Comparison of ENCODE assay signal across 17 cellular contexts in the genomic region with DNA sequence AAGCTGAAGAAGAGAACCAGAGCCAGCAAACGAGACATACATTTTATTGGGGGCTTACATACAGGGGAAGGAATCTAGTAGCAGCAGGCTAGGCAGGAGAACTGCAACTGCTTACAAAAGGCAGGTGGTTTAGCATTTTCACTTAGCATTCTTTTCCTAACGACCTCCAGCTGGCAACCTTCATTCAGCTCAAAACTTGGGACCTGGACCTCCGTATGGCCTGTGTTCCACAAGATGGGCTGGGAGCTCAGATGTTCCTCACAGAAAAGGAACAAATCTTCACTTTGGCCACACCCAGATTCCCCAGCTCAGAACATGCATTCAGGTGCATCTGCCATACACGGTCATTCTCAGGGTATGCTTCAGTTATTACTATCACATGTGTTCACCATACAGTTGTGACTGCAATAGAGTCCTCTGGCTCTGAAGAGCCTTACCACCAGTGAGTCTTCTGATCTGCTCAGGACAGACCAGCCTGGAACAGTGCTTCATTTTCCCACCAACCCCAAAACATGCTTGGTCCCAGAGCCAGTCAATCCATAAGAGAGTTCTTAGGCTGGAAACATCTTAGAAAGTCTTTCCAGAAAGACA. TPM values are rescaled to one million over a fixed set of nuclear protein-coding genes. Genes with fewer than 3 reads are reported as not detected.
A peak's percentile ranks its signal among the peaks of the same experiment; 100 is the strongest.
DNase-seq lines count a peak whose midpoint lies in the region; ATAC-seq lines count a peak whose summit lies in the region.
"Had no signal": no experiment of that assay in that cellular context is flagged by ENCODE, and none has a peak within 500 bp of the region (broad histone marks: within the 10 kb centered on the region; RNA-seq: fewer than 3 reads in every experiment).

No MANE protein-coding gene starts in this region.

- intact Hi-C loops in sciatic nerve (cut with DNase I) (no loop called here), cardiac septum (cut with DNase I) (no loop called here)

- H3K36me3 Mint-ChIP-seq in activated T-helper 17 cell treated with anti-CD3 and anti-CD28 coated beads, Interleukin-2, amount 50 U/mL, for 72 hours (ENCODE audit: low read depth): no peaks in the 10 kb centered on the region
- H3K36me3 Mint-ChIP-seq: activated naive CD8-positive, alpha-beta T cell treated with anti-CD3 and anti-CD28 coated beads, Interleukin-2, amount 10 ng/mL, durations not matched to agents 7 days and 5 days; CD8-positive, alpha-beta memory T cell had no signal

- peak; percentile 45 for ATAC-seq in GM18502 (IDR thresholded peaks at IDR 0.05; ENCODE audit: poor library complexity, unreplicated experiment)
- peak; percentile 58 for ATAC-seq in GM19395 (IDR thresholded peaks at IDR 0.05; ENCODE audit: unreplicated experiment)
- ATAC-seq in HG03039 (IDR thresholded peaks at IDR 0.05; ENCODE audit: unreplicated experiment): peak; percentile 46
- ATAC-seq in activated T-helper 17 cell treated with anti-CD3 and anti-CD28 coated beads, Interleukin-2, amount 50 U/mL, for 72 hours (replicated peaks): peak; percentile 21
- no peak for ATAC-seq in HG02678 (IDR thresholded peaks at IDR 0.05; ENCODE audit: unreplicated experiment)
- no peak for ATAC-seq in sciatic nerve
- ATAC-seq: gastroesophageal sphincter, left ventricle myocardium superior had no signal

- no peaks in the 10 kb centered on the region for H3K9me3 Mint-ChIP-seq in activated T-helper 17 cell treated with anti-CD3 and anti-CD28 coated beads, Interleukin-2, amount 50 U/mL, for 72 hours
- H3K9me3 Mint-ChIP-seq: activated CD4-positive, alpha-beta memory T cell treated with anti-CD3 and anti-CD28 coated beads, Interleukin-2, amount 10 ng/mL, durations not matched to agents 7 days and 5 days; activated naive CD8-positive, alpha-beta T cell treated with anti-CD3 and anti-CD28 coated beads, Interleukin-2, amount 10 ng/mL, durations not matched to agents 7 days and 5 days; CD8-positive, alpha-beta memory T cell had no signal

- H3K27me3 Mint-ChIP-seq in activated T-helper 17 cell treated with anti-CD3 and anti-CD28 coated beads, Interleukin-2, amount 50 U/mL, for 72 hours: no peaks in the 10 kb centered on the region
- H3K27me3 Mint-ChIP-seq: activated CD4-positive, alpha-beta memory T cell treated with anti-CD3 and anti-CD28 coated beads, Interleukin-2, amount 10 ng/mL, durations not matched to agents 7 days and 5 days; activated naive CD8-positive, alpha-beta T cell treated with anti-CD3 and anti-CD28 coated beads, Interleukin-2, amount 10 ng/mL, durations not matched to agents 7 days and 5 days had no signal

- DNase-seq in sciatic nerve (ENCODE audit: low spot score) (no peak), dedifferentiated amniotic fluid mesenchymal stem cell (ENCODE audit: extremely low spot score) (no peak), cardiac septum (ENCODE audit: low spot score) (no peak)
- DNase-seq: activated CD4-positive, alpha-beta memory T cell treated with anti-CD3 and anti-CD28 coated beads, Interleukin-2, amount 10 ng/mL, durations not matched to agents 7 days and 5 days; activated naive CD8-positive, alpha-beta T cell treated with anti-CD3 and anti-CD28 coated beads, Interleukin-2, amount 10 ng/mL, durations not matched to agents 7 days and 5 days; CD8-positive, alpha-beta memory T cell; dorsolateral prefrontal cortex; left ventricle myocardium superior; NCI-H1436; nucleus accumbens; stimulated activated CD4-positive, alpha-beta T cell treated with anti-CD3 and anti-CD28 coated beads, Interleukin-2, amount 100 ng/mL, for 48 hours had no signal

- H3K4me3 Mint-ChIP-seq in activated T-helper 17 cell treated with anti-CD3 and anti-CD28 coated beads, Interleukin-2, amount 50 U/mL, for 72 hours: no peak overlapping the region
- H3K4me3 Mint-ChIP-seq: activated CD4-positive, alpha-beta memory T cell treated with anti-CD3 and anti-CD28 coated beads, Interleukin-2, amount 10 ng/mL, durations not matched to agents 7 days and 5 days; activated naive CD8-positive, alpha-beta T cell treated with anti-CD3 and anti-CD28 coated beads, Interleukin-2, amount 10 ng/mL, durations not matched to agents 7 days and 5 days; CD8-positive, alpha-beta memory T cell had no signal

- peaks cover 13% of the 10 kb centered on the region for H3K4me1 Mint-ChIP-seq in activated T-helper 17 cell treated with anti-CD3 and anti-CD28 coated beads, Interleukin-2, amount 50 U/mL, for 72 hours
- H3K4me1 Mint-ChIP-seq: CD8-positive, alpha-beta memory T cell had no signal

- no peak overlapping the region for H3K27ac Mint-ChIP-seq in activated T-helper 17 cell treated with anti-CD3 and anti-CD28 coated beads, Interleukin-2, amount 50 U/mL, for 72 hours
- H3K27ac Mint-ChIP-seq: activated CD4-positive, alpha-beta memory T cell treated with anti-CD3 and anti-CD28 coated beads, Interleukin-2, amount 10 ng/mL, durations not matched to agents 7 days and 5 days; activated naive CD8-positive, alpha-beta T cell treated with anti-CD3 and anti-CD28 coated beads, Interleukin-2, amount 10 ng/mL, durations not matched to agents 7 days and 5 days; CD8-positive, alpha-beta memory T cell had no signal

RNA-seq across cellular contexts. Expression of a gene that starts 29.6 kb away (rescaled TPM):
- 10 to 100 TPM in 1 of 2 donors, 1 to 10 TPM in 1; 9.1 to 23.1 TPM for total RNA-seq in activated T-helper 17 cell treated with anti-CD3 and anti-CD28 coated beads, Interleukin-2, amount 50 U/mL, for 72 hours
- total RNA-seq in sciatic nerve (17.4 TPM), cardiac septum (10.7 TPM)

RNA-seq across cellular contexts. Expression of a gene that starts 56.8 kb away (rescaled TPM):
- total RNA-seq in activated T-helper 17 cell treated with anti-CD3 and anti-CD28 coated beads, Interleukin-2, amount 50 U/mL, for 72 hours: 1 to 10 TPM; 3.0 to 3.8 TPM
- total RNA-seq in sciatic nerve: 7.1 TPM
- 6.7 TPM for total RNA-seq in cardiac septum

Comparison
In these comparisons a context has a peak if more than half of its experiments do, and no peak if none do; other contexts are left out.
1. ATAC-seq: peak in GM18502 (single experiment), GM19395 (single experiment), HG03039 (single experiment) and activated T-helper 17 cell treated with anti-CD3 and anti-CD28 coated beads, Interleukin-2, amount 50 U/mL, for 72 hours (single experiment); none in HG02678 (single experiment) and sciatic nerve (single experiment).